8 cellular contexts compared by ENCODE assay signal in the genomic region with DNA sequence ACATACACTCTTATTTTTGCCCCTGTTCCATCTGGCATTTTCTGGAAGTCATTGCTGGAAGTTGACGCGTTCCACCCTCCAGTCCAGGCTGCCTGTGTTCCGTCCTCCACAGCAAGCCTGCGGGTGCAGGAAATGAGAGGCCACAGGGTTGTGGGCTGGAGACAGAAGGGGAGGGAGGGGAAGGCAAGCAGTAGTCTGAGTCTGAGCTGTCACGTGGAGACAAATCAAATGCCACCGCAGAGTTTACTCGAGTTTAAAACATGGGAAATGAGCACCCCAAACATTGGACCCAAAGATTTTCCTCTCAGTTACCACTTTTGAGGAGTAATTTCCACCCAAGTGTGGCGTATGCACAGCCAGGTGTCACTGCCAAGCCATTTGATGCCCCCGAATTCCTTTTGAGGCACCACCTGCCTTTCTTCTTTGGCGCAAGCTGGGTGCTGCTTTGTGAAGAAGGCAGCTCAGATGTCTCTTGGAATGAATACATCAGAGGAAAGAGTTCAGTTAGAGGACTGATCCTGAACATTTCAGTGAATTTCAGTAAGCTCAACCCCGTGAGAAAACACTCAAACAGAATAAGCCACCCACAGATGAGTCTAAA.
DNase-seq lines count a peak whose midpoint lies in the region; ATAC-seq lines count a peak whose summit lies in the region.
"Had no signal": no experiment of that assay in that cellular context is flagged by ENCODE, and none has a peak within 500 bp of the region (broad histone marks: within the 10 kb centered on the region; RNA-seq: fewer than 3 reads in every experiment).

No MANE protein-coding gene starts in this region.

- ATAC-seq in left ventricle myocardium superior (peak; percentile 71), GM21515 (IDR thresholded peaks at IDR 0.05; ENCODE audit: unreplicated experiment) (no peak)
- ATAC-seq: K562 had no signal

- DNase-seq in NOMO-1 treated with dmso at 0.1 percent for 144 hours (lab: John Stamatoyannopoulos, UW; ENCODE audit: unreplicated experiment) (peak; percentile 74), left ventricle myocardium superior (peak; percentile 48), NCI-H524 treated with DMSO at 0.1 percent for 48 hours (lab: John Stamatoyannopoulos, UW) (no peak), NCI-H510A (lab: John Stamatoyannopoulos, UW) (no peak)
- DNase-seq in activated T-cell treated with anti-CD3 and anti-CD28 coated beads, Interleukin-2, amount 50 U/mL, for 48 hours, result peak; percentile 73 to 75
- peak; percentile 26 to 45 (median 33) for DNase-seq in stimulated activated CD4-positive, alpha-beta T cell treated with anti-CD3 and anti-CD28 coated beads, TNF-alpha, amount 100 ng/mL, for 1 hour (ENCODE audit: low read depth in 3 of 3, low spot score in 1 of 3)

- intact Hi-C loops in left ventricle myocardium superior (cut with micrococcal nuclease), result no loop called here

Comparison
In these comparisons a context has a peak if more than half of its experiments do, and no peak if none do; other contexts are left out.
1. DNase-seq: peak in NOMO-1 treated with dmso at 0.1 percent for 144 hours (single experiment), activated T-cell treated with anti-CD3 and anti-CD28 coated beads, Interleukin-2, amount 50 U/mL, for 48 hours (2 of 2), left ventricle myocardium superior (single experiment) and stimulated activated CD4-positive, alpha-beta T cell treated with anti-CD3 and anti-CD28 coated beads, TNF-alpha, amount 100 ng/mL, for 1 hour (3 of 3); none in NCI-H524 treated with DMSO at 0.1 percent for 48 hours (single experiment) and NCI-H510A (single experiment).